19 cellular contexts compared by ENCODE assay signal in genomic region chr7:115546790-115547189, GRCh38.
DNase-seq lines count a peak whose midpoint lies in the region; ATAC-seq, FAIRE-seq and TF ChIP-seq lines count a peak whose summit lies in the region.
"Had no signal": no experiment of that assay in that cellular context is flagged by ENCODE, and none has a peak within 500 bp of the region (broad histone marks: within the 10 kb centered on the region; RNA-seq: fewer than 3 reads in every experiment).

No MANE protein-coding gene starts in this region.

- TF ChIP-seq CTCF in pancreas (IDR thresholded peaks at IDR 0.05) (no peak), GM10266 (IDR thresholded peaks at IDR 0.05; ENCODE audit: control insufficient read depth, insufficient read depth, low read depth, missing control alignments) (no peak)

- DNase-seq in ELR (ENCODE audit: low read depth) (peak; percentile 37), HCEC 1CT (peak; percentile 14), pancreas (no peak), GM10266 (ENCODE audit: extremely low spot score) (no peak)
- DNase-seq in activated CD4-positive, alpha-beta T cell treated with anti-CD3 and anti-CD28 coated beads, Interleukin-2, amount 50 U/mL, for 48 hours: no peak
- DNase-seq: ACHN; BE2C; C1 segment of cervical spinal cord; Caco-2; CD4-positive, CD25-positive, alpha-beta regulatory T cell; CD8-positive, alpha-beta memory T cell; DMS79 treated with DMSO at 0.1 percent for 48 hours; GOT3; H7 had no signal

- no peaks in the 10 kb centered on the region for H3K9me3 ChIP-seq in skeletal muscle satellite cell (replicated peaks; ENCODE audit: low read length)
- no peaks in the 10 kb centered on the region for H3K9me3 ChIP-seq in pancreas
- H3K9me3 ChIP-seq: BE2C, Caco-2 had no signal

- intact Hi-C loops in pancreas (cut with DNase I): no loop called here

- no peak for ATAC-seq in pancreas

- no peaks in the 10 kb centered on the region for H3K27me3 ChIP-seq in skeletal muscle satellite cell (ENCODE audit: control insufficient read depth, insufficient read depth, low read length)
- H3K27me3 ChIP-seq in pancreas: no peaks in the 10 kb centered on the region
- H3K27me3 ChIP-seq: BE2C had no signal

- peak overlapping the region; percentile 34 for H3K4me2 ChIP-seq in skeletal muscle satellite cell (ENCODE audit: low read length)

- no peaks in the 10 kb centered on the region for H3K36me3 ChIP-seq in skeletal muscle satellite cell (ENCODE audit: insufficient read depth, low read length)
- no peaks in the 10 kb centered on the region for H3K36me3 ChIP-seq in pancreas
- H3K36me3 ChIP-seq: BE2C had no signal

- no peak overlapping the region for H3K9ac ChIP-seq in skeletal muscle satellite cell (ENCODE audit: low read depth, low read length)

- FAIRE-seq in colon (lab: Jason Lieb, UNC) (peak; percentile 18), pancreas (lab: Jason Lieb, UNC) (no peak)
- FAIRE-seq: D721Med, GM12892, GM18507 had no signal

- no peak overlapping the region for H3K27ac ChIP-seq in pancreas

- peaks cover 31% of the 10 kb centered on the region for H3K4me1 ChIP-seq in skeletal muscle satellite cell (ENCODE audit: control insufficient read depth, insufficient read depth, low read length)
- no peaks in the 10 kb centered on the region for H3K4me1 ChIP-seq in pancreas
- H3K4me1 ChIP-seq: BE2C, Caco-2 had no signal

- H3K4me3 ChIP-seq in skeletal muscle satellite cell (ENCODE audit: low read length): no peak overlapping the region
- H3K4me3 ChIP-seq in pancreas: no peak overlapping the region

Comparison
In these comparisons a context has a peak if more than half of its experiments do, and no peak if none do; other contexts are left out.
1. DNase-seq: peak in ELR (single experiment) and HCEC 1CT (single experiment); none in activated CD4-positive, alpha-beta T cell treated with anti-CD3 and anti-CD28 coated beads, Interleukin-2, amount 50 U/mL, for 48 hours (0 of 2), pancreas (0 of 6) and GM10266 (single experiment).